Comparison of ENCODE assay signal across 25 cellular contexts in the genomic region with DNA sequence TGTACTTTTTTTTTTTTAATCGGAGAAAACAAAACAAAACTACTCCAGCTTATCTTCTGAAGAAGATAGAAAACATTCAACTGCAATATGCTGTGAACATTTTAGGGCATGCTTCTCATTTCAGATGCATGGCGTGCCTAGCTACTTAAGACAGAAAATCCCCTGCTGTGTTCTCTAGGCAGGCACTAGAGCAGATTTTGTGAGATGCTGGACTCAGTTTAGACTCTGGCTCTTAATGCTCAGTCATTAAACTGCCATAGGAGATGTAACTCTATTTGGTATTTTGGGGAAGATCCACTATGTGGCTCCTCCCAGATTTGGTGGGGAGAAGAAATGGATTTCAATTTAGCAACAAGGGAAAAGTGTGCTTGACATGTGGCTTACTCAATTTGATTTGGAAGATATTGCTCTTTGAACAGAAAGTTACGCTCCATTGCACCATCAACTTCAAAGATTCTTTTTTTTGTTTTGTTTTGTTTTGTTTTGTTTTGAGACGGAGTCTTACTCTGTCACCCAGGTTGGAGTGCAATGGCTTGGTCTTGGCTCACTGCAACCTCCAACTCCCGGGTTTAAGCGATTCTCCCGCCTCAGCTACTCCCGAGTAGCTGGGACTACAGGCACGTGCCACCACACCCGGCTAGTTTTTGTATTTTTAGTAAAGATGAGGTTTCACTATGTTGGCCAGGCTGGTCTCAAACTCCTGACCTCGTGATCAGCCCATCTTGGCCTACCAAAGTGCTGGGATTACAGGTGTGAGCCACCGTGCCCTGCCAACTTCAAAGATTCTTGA.
A peak's percentile ranks its signal among the peaks of the same experiment; 100 is the strongest.
DNase-seq lines count a peak whose midpoint lies in the region; ATAC-seq, FAIRE-seq and TF ChIP-seq lines count a peak whose summit lies in the region.
"Had no signal": no experiment of that assay in that cellular context is flagged by ENCODE, and none has a peak within 500 bp of the region (broad histone marks: within the 10 kb centered on the region; RNA-seq: fewer than 3 reads in every experiment).

No MANE protein-coding gene starts in this region.

- H3K27ac ChIP-seq in GM12878 (ENCODE audit: control insufficient read depth, insufficient read depth) (no peak overlapping the region), mesendoderm (ENCODE audit: low read depth, low read length) (no peak overlapping the region), coronary artery (no peak overlapping the region)
- H3K27ac ChIP-seq: left lung, Peyer's patch, skin epidermis, transverse colon had no signal

- no peak overlapping the region for H2BK5ac ChIP-seq in mesendoderm (ENCODE audit: low read length)

- TF ChIP-seq RAD21 in GM12878 (IDR thresholded peaks at IDR 0.05; ENCODE audit: insufficient read depth, low read depth, low read length), result no peak

- no peak for FAIRE-seq in GM12878 (lab: Jason Lieb, UNC)
- FAIRE-seq: D721Med had no signal

- H3K4me3 ChIP-seq in GM12878, result no peak overlapping the region
- H3K4me3 ChIP-seq in mesendoderm (ENCODE audit: low read length), result no peak overlapping the region
- H3K4me3 ChIP-seq in coronary artery, result no peak overlapping the region
- H3K4me3 ChIP-seq: left lung, Peyer's patch, SJCRH30, skin epidermis, transverse colon had no signal

- CTCF ChIA-PET in HEK293T (lab: Yijun Ruan, JAX) (interaction anchor here (0.6 to 1.1 kb wide), 2 partner anchors 17 to 74 kb away, joined by 3 read pairs; no protein-coding TSS in a partner anchor), GM12878 (lab: Yijun Ruan, JAX) (interaction anchor here (1.0 kb wide), 2 partner anchors 10 to 373 kb away, joined by 3 read pairs; no protein-coding TSS in a partner anchor)
- CTCF ChIA-PET in activated CD8-positive, alpha-beta T cell treated with anti-CD3 and anti-CD28 coated beads for 36 hours (lab: Charles Lee), result no interaction called here

- H3K9me3 Mint-ChIP-seq in activated CD8-positive, alpha-beta T cell treated with anti-CD3 and anti-CD28 coated beads for 36 hours, result no peaks in the 10 kb centered on the region
- H3K9me3 Mint-ChIP-seq: activated B cell treated with CpG ODN at 0.5 μM for 24 hours; activated naive CD4-positive, alpha-beta T cell treated with anti-CD3 and anti-CD28 coated beads, Interleukin-2, amount 10 ng/mL, durations not matched to agents 7 days and 5 days; CD4-positive, CD25-positive, alpha-beta regulatory T cell; T-cell had no signal

- H3K27ac Mint-ChIP-seq in activated CD8-positive, alpha-beta T cell treated with anti-CD3 and anti-CD28 coated beads for 36 hours, result no peak overlapping the region
- H3K27ac Mint-ChIP-seq: activated B cell treated with CpG ODN at 0.5 μM for 24 hours; activated naive CD4-positive, alpha-beta T cell treated with anti-CD3 and anti-CD28 coated beads, Interleukin-2, amount 10 ng/mL, durations not matched to agents 7 days and 5 days; CD4-positive, CD25-positive, alpha-beta regulatory T cell; naive B cell; T-cell had no signal

- no peaks in the 10 kb centered on the region for H3K36me3 Mint-ChIP-seq in activated CD8-positive, alpha-beta T cell treated with anti-CD3 and anti-CD28 coated beads for 36 hours (ENCODE audit: low read depth)
- H3K36me3 Mint-ChIP-seq: CD4-positive, CD25-positive, alpha-beta regulatory T cell; naive B cell; T-cell had no signal

- no peaks in the 10 kb centered on the region for H3K79me1 ChIP-seq in mesendoderm (ENCODE audit: low read length)

- H3K4me1 ChIP-seq in GM12878 (ENCODE audit: control insufficient read depth, insufficient read depth, low read length) (peaks cover 13% of the 10 kb centered on the region; the same call in 1 of the 2 replicates), mesendoderm (ENCODE audit: control insufficient read depth, low read depth, low read length) (no peaks in the 10 kb centered on the region)
- H3K4me1 ChIP-seq: left lung, Peyer's patch had no signal

- no peaks in the 10 kb centered on the region for H3K27me3 ChIP-seq in GM12878 (replicated peaks in 1 of 2; ENCODE audit: control insufficient read depth in 2 of 2, insufficient read depth in 2 of 2, low read length in 1 of 2)
- H3K27me3 ChIP-seq in mesendoderm (ENCODE audit: insufficient read depth, low read length, poor library complexity), result no peaks in the 10 kb centered on the region
- H3K27me3 ChIP-seq: left lung, Peyer's patch, SJCRH30, transverse colon had no signal

- H2BK15ac ChIP-seq in mesendoderm (replicated peaks; ENCODE audit: low read depth), result no peak overlapping the region

- no peak for ATAC-seq in GM12878
- no peak for ATAC-seq in activated CD8-positive, alpha-beta T cell treated with anti-CD3 and anti-CD28 coated beads for 36 hours
- ATAC-seq: left lung, T-cell had no signal

- RAD21 ChIA-PET in GM12878 (lab: Charles Lee; ENCODE audit: unreplicated experiment), result no interaction called here

- H4K20me1 ChIP-seq in GM12878 (ENCODE audit: control insufficient read depth, insufficient read depth), result no peaks in the 10 kb centered on the region

- peak; percentile 20 for DNase-seq in HEK293T (ENCODE audit: extremely low spot score)
- no peak for DNase-seq in GM12878 (ENCODE audit: low read depth, low spot score)
- no peak for DNase-seq in mesendoderm
- no peak for DNase-seq in activated CD8-positive, alpha-beta T cell treated with anti-CD3 and anti-CD28 coated beads for 36 hours
- DNase-seq in coronary artery (ENCODE audit: low spot score), result no peak
- DNase-seq in NCI-H2227 treated with DMSO at 0.1 percent for 48 hours (lab: John Stamatoyannopoulos, UW), result no peak
- no peak for DNase-seq in NCI-H146 treated with DMSO at 0.1 percent for 48 hours (lab: John Stamatoyannopoulos, UW; ENCODE audit: unreplicated experiment)
- DNase-seq: activated B cell treated with CpG ODN at 0.5 μM for 24 hours; activated CD4-positive, alpha-beta T cell treated with anti-CD3 and anti-CD28 coated beads, Interleukin-2, amount 50 U/mL, for 1 hour; activated naive CD4-positive, alpha-beta T cell treated with anti-CD3 and anti-CD28 coated beads, Interleukin-2, amount 10 ng/mL, durations not matched to agents 7 days and 5 days; amygdala; CD4-positive, CD25-positive, alpha-beta regulatory T cell; left lung; naive B cell; NCI-H1092 treated with DMSO at 0.1 percent for 48 hours; NCI-H2029 treated with DMSO at 0.1 percent for 48 hours; NCI-H526 treated with DMSO at 0.1 percent for 48 hours; occipital lobe; Peyer's patch; SJCRH30; stimulated activated CD4-positive, alpha-beta T cell treated with anti-CD3 and anti-CD28 coated beads, Interleukin-2, amount 100 ng/mL, for 24 hours; T-cell; transverse colon had no signal

- H3K4ac ChIP-seq in mesendoderm (ENCODE audit: low read depth, low read length), result peak overlapping the region; percentile 31

- H2AFZ ChIP-seq in GM12878 (ENCODE audit: control insufficient read depth, low read depth, low read length), result no peak overlapping the region

- H2BK120ac ChIP-seq in mesendoderm (ENCODE audit: low read depth, low read length), result no peak overlapping the region

- TF ChIP-seq POLR2A in GM12878 (IDR thresholded peaks at IDR 0.05; ENCODE audit: low read depth, low read length), result no peak

- in situ Hi-C loops in GM12878 (cut with MboI), result no loop called here

- H3K4me1 Mint-ChIP-seq in activated CD8-positive, alpha-beta T cell treated with anti-CD3 and anti-CD28 coated beads for 36 hours (ENCODE audit: low read depth), result no peaks in the 10 kb centered on the region
- H3K4me1 Mint-ChIP-seq: activated B cell treated with CpG ODN at 0.5 μM for 24 hours; CD4-positive, CD25-positive, alpha-beta regulatory T cell; naive B cell; T-cell had no signal

- BruUV-seq in GM12878 (replicated peaks; lab: Mats Ljungman, UMichigan), result no TSS peak

- no peaks in the 10 kb centered on the region for H3K9me3 ChIP-seq in GM12878 (replicated peaks; ENCODE audit: control insufficient read depth, insufficient read depth, low read length)
- H3K9me3 ChIP-seq: left lung, Peyer's patch, SJCRH30, transverse colon had no signal

- no peaks in the 10 kb centered on the region for H3K27me3 Mint-ChIP-seq in activated CD8-positive, alpha-beta T cell treated with anti-CD3 and anti-CD28 coated beads for 36 hours
- H3K27me3 Mint-ChIP-seq: activated B cell treated with CpG ODN at 0.5 μM for 24 hours; activated naive CD4-positive, alpha-beta T cell treated with anti-CD3 and anti-CD28 coated beads, Interleukin-2, amount 10 ng/mL, durations not matched to agents 7 days and 5 days; CD4-positive, CD25-positive, alpha-beta regulatory T cell; naive B cell; T-cell had no signal

- no peak for TF ChIP-seq EP300 in GM12878 (IDR thresholded peaks at IDR 0.05; ENCODE audit: borderline replicate concordance in 1 of 2, control insufficient read depth in 1 of 2, low read depth in 2 of 2, low read length in 2 of 2)

- H3K23ac ChIP-seq in mesendoderm (ENCODE audit: low read length), result no peak overlapping the region

- no peak overlapping the region for H4K5ac ChIP-seq in mesendoderm (ENCODE audit: low read length)

- SMC1A ChIA-PET in GM12878 (lab: Charles Lee; ENCODE audit: uncharacterized antibody, unreplicated experiment), result interaction anchor here (1.3 to 1.7 kb wide), 4 partner anchors 13 to 72 kb away, joined by 3 to 4 read pairs (median 4); no protein-coding TSS in a partner anchor

- no peaks in the 10 kb centered on the region for H3K79me2 ChIP-seq in GM12878 (ENCODE audit: control insufficient read depth, insufficient read depth, low read length)
- no peaks in the 10 kb centered on the region for H3K79me2 ChIP-seq in mesendoderm (ENCODE audit: control insufficient read depth, insufficient read depth, low read length)

- H3K4me2 ChIP-seq in GM12878 (ENCODE audit: control insufficient read depth, insufficient read depth), result peak overlapping the region; percentile 23; the same call in 1 of the 2 replicates
- no peak overlapping the region for H3K4me2 ChIP-seq in mesendoderm (ENCODE audit: low read length)

- H2AK5ac ChIP-seq in mesendoderm (ENCODE audit: low read length), result no peak overlapping the region

- intact Hi-C loops in GM12878 (cut with micrococcal nuclease; ENCODE audit: unreplicated experiment), result no loop called here
- intact Hi-C loops in activated CD8-positive, alpha-beta T cell treated with anti-CD3 and anti-CD28 coated beads for 36 hours (cut with micrococcal nuclease), result no loop called here

- no peak overlapping the region for H3K56ac ChIP-seq in mesendoderm (ENCODE audit: low read length)

- no peak overlapping the region for H3K9ac ChIP-seq in GM12878 (ENCODE audit: control insufficient read depth, insufficient read depth, low read length)
- H3K9ac ChIP-seq in mesendoderm (ENCODE audit: low read length), result no peak overlapping the region

- no peak overlapping the region for H3K18ac ChIP-seq in mesendoderm (ENCODE audit: low read length)

- no peaks in the 10 kb centered on the region for H3K36me3 ChIP-seq in GM12878 (ENCODE audit: control insufficient read depth in 2 of 2, insufficient read depth in 2 of 2, low read length in 1 of 2)
- no peaks in the 10 kb centered on the region for H3K36me3 ChIP-seq in mesendoderm (ENCODE audit: control insufficient read depth, insufficient read depth, low read length)
- H3K36me3 ChIP-seq: left lung, Peyer's patch, SJCRH30, transverse colon had no signal

- H4K8ac ChIP-seq in mesendoderm (ENCODE audit: low read depth, low read length), result no peak overlapping the region

- no peak overlapping the region for H3K4me3 Mint-ChIP-seq in activated CD8-positive, alpha-beta T cell treated with anti-CD3 and anti-CD28 coated beads for 36 hours
- H3K4me3 Mint-ChIP-seq: activated B cell treated with CpG ODN at 0.5 μM for 24 hours; activated naive CD4-positive, alpha-beta T cell treated with anti-CD3 and anti-CD28 coated beads, Interleukin-2, amount 10 ng/mL, durations not matched to agents 7 days and 5 days; CD4-positive, CD25-positive, alpha-beta regulatory T cell; naive B cell; T-cell had no signal

- TF ChIP-seq CTCF in GM12878 (IDR thresholded peaks at IDR 0.05 in 2 of 3, conservative IDR thresholded peaks at IDR 0.05 in 1 of 3; ENCODE audit: control insufficient read depth in 2 of 3, extremely low read depth in 1 of 3, insufficient read depth in 1 of 3, low read depth in 3 of 3, low read length in 3 of 3), result no peak
- TF ChIP-seq CTCF in activated CD8-positive, alpha-beta T cell treated with anti-CD3 and anti-CD28 coated beads for 36 hours (IDR thresholded peaks at IDR 0.05), result no peak
- no peak for TF ChIP-seq CTCF in coronary artery (IDR thresholded peaks at IDR 0.05)

- POLR2A ChIA-PET in HEK293T (lab: Yijun Ruan, JAX), result no interaction called here
- POLR2A ChIA-PET in GM12878 (lab: Charles Lee), result no interaction called here
- POLR2A ChIA-PET in activated CD8-positive, alpha-beta T cell treated with anti-CD3 and anti-CD28 coated beads for 36 hours (lab: Charles Lee), result no interaction called here

- WGBS in GM12878 (ENCODE audit: insufficient coverage, insufficient replicate concordance, low lambda C conversion rate, missing lambda C conversion rate), result 68% methylated on average over 12 of the region's 12 CpGs
- WGBS in mesendoderm (ENCODE audit: extremely low coverage, insufficient coverage, low lambda C conversion rate), result no CpG with 5 or more reads among the region's 12 CpGs
